24 cellular contexts compared by ENCODE assay signal in genomic region chr1:50936321-50936720, GRCh38.
"Had no signal": no experiment of that assay in that cellular context is flagged by ENCODE, and none has a peak within 500 bp of the region (broad histone marks: within the 10 kb centered on the region; RNA-seq: fewer than 3 reads in every experiment).

No MANE protein-coding gene starts in this region.

- DNase-seq: activated CD4-positive, alpha-beta T cell treated with anti-CD3 and anti-CD28 coated beads, Interleukin-2, amount 10 ng/mL, durations not matched to agents 24 days and 14 days; activated CD4-positive, CD25-positive, alpha-beta regulatory T cell; activated CD8-positive, alpha-beta T cell treated with anti-CD3 and anti-CD28 coated beads, Interleukin-2, amount 10 ng/mL, durations not matched to agents 7 days and 5 days; activated T-cell treated with anti-CD3 and anti-CD28 coated beads, Interleukin-2, amount 50 U/mL, for 24 hours; amygdala; dorsolateral prefrontal cortex; endodermal cell; heart right ventricle; immature natural killer cell; mesenchymal stem cell; mucosa of descending colon; naive B cell; stimulated activated CD4-positive, alpha-beta T cell treated with anti-CD3 and anti-CD28 coated beads, Interleukin-4, amount 100 ng/mL, for 24 hours; stomach; T-helper 1 cell; T1000 had no signal

- H3K27ac Mint-ChIP-seq: activated CD4-positive, alpha-beta T cell treated with anti-CD3 and anti-CD28 coated beads, Interleukin-2, amount 10 ng/mL, durations not matched to agents 24 days and 14 days; activated CD8-positive, alpha-beta T cell treated with anti-CD3 and anti-CD28 coated beads, Interleukin-2, amount 10 ng/mL, durations not matched to agents 7 days and 5 days; activated naive CD4-positive, alpha-beta T cell treated with anti-CD3 and anti-CD28 coated beads, Interleukin-2, amount 50 U/mL, for 24 hours; activated T-cell treated with anti-CD3 and anti-CD28 coated beads, Interleukin-2, amount 50 U/mL, for 24 hours; endodermal cell; stimulated activated effector memory CD8-positive, alpha-beta T cell treated with anti-CD3 and anti-CD28 coated beads, Interleukin-12 subunit alpha, Interleukin-12 subunit beta, amount 100 ng/mL, for 72 hours had no signal

- H3K4me3 Mint-ChIP-seq: activated CD4-positive, alpha-beta T cell treated with anti-CD3 and anti-CD28 coated beads, Interleukin-2, amount 10 ng/mL, durations not matched to agents 24 days and 14 days; activated CD8-positive, alpha-beta T cell treated with anti-CD3 and anti-CD28 coated beads, Interleukin-2, amount 10 ng/mL, durations not matched to agents 7 days and 5 days; activated naive CD4-positive, alpha-beta T cell treated with anti-CD3 and anti-CD28 coated beads, Interleukin-2, amount 50 U/mL, for 24 hours; activated T-cell treated with anti-CD3 and anti-CD28 coated beads, Interleukin-2, amount 50 U/mL, for 24 hours; endodermal cell; immature natural killer cell; stimulated activated effector memory CD8-positive, alpha-beta T cell treated with anti-CD3 and anti-CD28 coated beads, Interleukin-12 subunit alpha, Interleukin-12 subunit beta, amount 100 ng/mL, for 72 hours had no signal

- H3K9me3 ChIP-seq: heart right ventricle, mucosa of descending colon, prostate gland, right atrium auricular region, stomach, vagina had no signal

- H3K36me3 ChIP-seq: cardiac muscle cell, heart right ventricle, prostate gland, right atrium auricular region, vagina had no signal

- H3K4me1 ChIP-seq: prostate gland, right atrium auricular region, vagina had no signal

- H3K36me3 Mint-ChIP-seq: activated naive CD4-positive, alpha-beta T cell treated with anti-CD3 and anti-CD28 coated beads, Interleukin-2, amount 50 U/mL, for 24 hours; immature natural killer cell; stimulated activated effector memory CD8-positive, alpha-beta T cell treated with anti-CD3 and anti-CD28 coated beads, Interleukin-12 subunit alpha, Interleukin-12 subunit beta, amount 100 ng/mL, for 72 hours had no signal

- ATAC-seq: activated CD8-positive, alpha-beta T cell treated with anti-CD3 and anti-CD28 coated beads, Interleukin-2, amount 10 ng/mL, durations not matched to agents 7 days and 5 days; heart right ventricle; mucosa of descending colon; stimulated activated effector memory CD8-positive, alpha-beta T cell treated with anti-CD3 and anti-CD28 coated beads, Interleukin-12 subunit alpha, Interleukin-12 subunit beta, amount 100 ng/mL, for 72 hours had no signal

- H3K4me3 ChIP-seq: cardiac muscle cell, dorsolateral prefrontal cortex, heart right ventricle, mucosa of descending colon, prostate gland, right atrium auricular region, smooth muscle cell, stomach, vagina had no signal

- H3K27ac ChIP-seq: cardiac muscle cell, epithelial cell of prostate, heart right ventricle, prostate gland, right atrium auricular region, stomach, vagina had no signal

- H3K27me3 ChIP-seq: cardiac muscle cell, dorsolateral prefrontal cortex, heart right ventricle, right atrium auricular region, stomach, vagina had no signal

- H3K4me2 ChIP-seq: smooth muscle cell had no signal

- H3K27me3 Mint-ChIP-seq: activated CD4-positive, alpha-beta T cell treated with anti-CD3 and anti-CD28 coated beads, Interleukin-2, amount 10 ng/mL, durations not matched to agents 24 days and 14 days; activated naive CD4-positive, alpha-beta T cell treated with anti-CD3 and anti-CD28 coated beads, Interleukin-2, amount 50 U/mL, for 24 hours; activated T-cell treated with anti-CD3 and anti-CD28 coated beads, Interleukin-2, amount 50 U/mL, for 24 hours; naive B cell had no signal

- H3K9me3 Mint-ChIP-seq: activated CD4-positive, alpha-beta T cell treated with anti-CD3 and anti-CD28 coated beads, Interleukin-2, amount 10 ng/mL, durations not matched to agents 24 days and 14 days; activated naive CD4-positive, alpha-beta T cell treated with anti-CD3 and anti-CD28 coated beads, Interleukin-2, amount 50 U/mL, for 24 hours; activated T-cell treated with anti-CD3 and anti-CD28 coated beads, Interleukin-2, amount 50 U/mL, for 24 hours; immature natural killer cell; stimulated activated effector memory CD8-positive, alpha-beta T cell treated with anti-CD3 and anti-CD28 coated beads, Interleukin-12 subunit alpha, Interleukin-12 subunit beta, amount 100 ng/mL, for 72 hours had no signal
